Comparison of ENCODE assay signal across 18 cellular contexts in the genomic region with DNA sequence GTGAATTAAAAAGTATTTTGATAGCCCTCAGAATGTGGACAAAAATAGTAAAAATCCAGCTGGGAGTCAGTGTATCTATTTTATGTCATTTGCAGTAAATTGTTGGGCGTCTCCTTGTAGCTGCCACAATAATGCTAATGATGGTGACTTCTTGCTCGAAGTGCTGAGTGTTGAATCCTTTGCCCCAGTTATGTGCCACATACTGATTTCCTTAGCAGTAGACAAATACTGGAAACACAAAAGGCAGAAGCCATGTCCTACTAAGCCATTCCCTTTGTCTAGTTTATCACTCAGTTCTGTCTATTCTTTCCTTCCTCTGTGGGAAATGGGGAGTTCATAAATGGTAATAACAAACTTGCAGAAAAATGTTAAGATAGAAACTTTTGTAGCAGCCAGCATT.
"Had no signal": no experiment of that assay in that cellular context is flagged by ENCODE, and none has a peak within 500 bp of the region (broad histone marks: within the 10 kb centered on the region; RNA-seq: fewer than 3 reads in every experiment).

No MANE protein-coding gene starts in this region.

- H3K4me1 ChIP-seq: esophagus muscularis mucosa, sigmoid colon had no signal

- ATAC-seq: left ventricle myocardium superior had no signal

- H3K27me3 ChIP-seq: sigmoid colon had no signal

- H3K4me3 ChIP-seq: esophagus muscularis mucosa, sigmoid colon had no signal

- H3K27ac ChIP-seq: esophagus muscularis mucosa, sigmoid colon had no signal

- H3K36me3 ChIP-seq: esophagus muscularis mucosa, sigmoid colon had no signal

- FAIRE-seq: endometrium, kidney had no signal

- DNase-seq: activated CD4-positive, alpha-beta T cell treated with anti-CD3 and anti-CD28 coated beads for 1 hour; activated CD4-positive, alpha-beta T cell treated with anti-CD3 and anti-CD28 coated beads, Interleukin-2, amount 50 U/mL, for 4 hours; activated naive CD4-positive, alpha-beta T cell; activated T-cell treated with anti-CD3 and anti-CD28 coated beads for 4 hours; glutamatergic neuron; kidney; left ventricle myocardium superior; mesendoderm; nephron progenitor cell; sigmoid colon; SK-N-SH; stimulated activated CD4-positive, alpha-beta T cell treated with anti-CD3 and anti-CD28 coated beads, Interleukin-12 subunit alpha, Interleukin-12 subunit beta, amount 100 ng/mL, for 4 hours; stimulated activated CD4-positive, alpha-beta T cell treated with anti-CD3 and anti-CD28 coated beads, Interleukin-2, amount 100 ng/mL, for 24 hours; T-helper 1 cell; T1000; trophoblast cell had no signal

- H3K9me3 ChIP-seq: esophagus muscularis mucosa, sigmoid colon, SK-N-SH had no signal
